In genomic region chr6:68653074-68653705, GRCh38 we compare ENCODE assay signal across 24 cellular contexts. TPM values are rescaled to one million over a fixed set of nuclear protein-coding genes. Genes with fewer than 3 reads are reported as not detected.
"Had no signal": no experiment of that assay in that cellular context is flagged by ENCODE, and none has a peak within 500 bp of the region (broad histone marks: within the 10 kb centered on the region; RNA-seq: fewer than 3 reads in every experiment).

No MANE protein-coding gene starts in this region.

- H3K36me3 ChIP-seq: cardiac muscle cell, colonic mucosa, vagina had no signal

- H3K9me3 ChIP-seq: body of pancreas, colonic mucosa, mucosa of descending colon, vagina had no signal

- DNase-seq: activated B cell treated with CpG ODN at 0.5 μM for 24 hours; activated CD8-positive, alpha-beta memory T cell treated with anti-CD3 and anti-CD28 coated beads, Interleukin-2, amount 10 ng/mL, durations not matched to agents 7 days and 5 days; activated CD8-positive, alpha-beta T cell treated with anti-CD3 and anti-CD28 coated beads, Interleukin-2, amount 10 ng/mL, durations not matched to agents 7 days and 5 days; activated naive CD8-positive, alpha-beta T cell treated with anti-CD3 and anti-CD28 coated beads, Interleukin-2, amount 50 U/mL, for 24 hours; activated T-cell treated with anti-CD3 and anti-CD28 coated beads, Interleukin-2, amount 50 U/mL, for 48 hours; aorta; body of pancreas; cerebellar nuclear complex; colonic mucosa; effector memory CD8-positive, alpha-beta T cell; left ventricle myocardium superior; mucosa of descending colon; posterior cingulate gyrus; stimulated activated CD4-positive, alpha-beta T cell treated with anti-CD3 and anti-CD28 coated beads, Interleukin-12 subunit alpha, Interleukin-12 subunit beta, amount 100 ng/mL, for 4 hours; stimulated activated CD4-positive, alpha-beta T cell treated with anti-CD3 and anti-CD28 coated beads, Interleukin-4, amount 100 ng/mL, for 1 hour; stimulated activated naive CD8-positive, alpha-beta T cell treated with anti-CD3 and anti-CD28 coated beads, Interleukin-15, Interleukin-2, amounts not matched to agents 100 U/mL and 50 U/mL, for 24 hours; T-helper 9 cell had no signal

- ATAC-seq: activated CD8-positive, alpha-beta memory T cell treated with anti-CD3 and anti-CD28 coated beads, Interleukin-2, amount 10 ng/mL, durations not matched to agents 7 days and 5 days; activated CD8-positive, alpha-beta T cell treated with anti-CD3 and anti-CD28 coated beads, Interleukin-2, amount 10 ng/mL, durations not matched to agents 7 days and 5 days; activated naive CD8-positive, alpha-beta T cell treated with anti-CD3 and anti-CD28 coated beads, Interleukin-2, amount 50 U/mL, for 24 hours; body of pancreas; effector memory CD8-positive, alpha-beta T cell; left ventricle myocardium superior; mucosa of descending colon; natural killer cell treated with Interleukin-12 subunit alpha and Interleukin-12 subunit beta and Interleukin-15 and Interleukin-18, amount 100 ng/mL, for 72 hours; sciatic nerve; stimulated activated naive CD8-positive, alpha-beta T cell treated with anti-CD3 and anti-CD28 coated beads, Interleukin-15, Interleukin-2, amounts not matched to agents 100 U/mL and 50 U/mL, for 24 hours had no signal

- H3K27me3 ChIP-seq: body of pancreas, cardiac muscle cell, colonic mucosa, vagina had no signal

- H3K4me1 ChIP-seq: body of pancreas, colonic mucosa, vagina had no signal

- H3K4me3 ChIP-seq: body of pancreas, cardiac muscle cell, colonic mucosa, mucosa of descending colon, skin epidermis, vagina had no signal

- H3K27ac ChIP-seq: body of pancreas, cardiac muscle cell, colonic mucosa, skin epidermis, vagina had no signal

RNA-seq across cellular contexts. Expression of gene ADGRB3, which starts 18.1 kb away (rescaled TPM):
- total RNA-seq: activated B cell treated with CpG ODN at 0.5 μM for 24 hours; activated CD8-positive, alpha-beta T cell treated with anti-CD3 and anti-CD28 coated beads, Interleukin-2, amount 10 ng/mL, durations not matched to agents 7 days and 5 days; lung microvascular endothelial cell; natural killer cell treated with Interleukin-12 subunit alpha and Interleukin-12 subunit beta and Interleukin-15 and Interleukin-18, amount 100 ng/mL, for 72 hours; T-helper 1 cell treated with Interleukin-12 subunit alpha and Interleukin-12 subunit beta and Interleukin-4 antibody, amounts not matched to agents 30 ng/mL and 1 ng/mL, for 36 hours had no signal
